19 cellular contexts compared by ENCODE assay signal in genomic region chr10:124194199-124194824, GRCh38.
"Had no signal": no experiment of that assay in that cellular context is flagged by ENCODE, and none has a peak within 500 bp of the region (broad histone marks: within the 10 kb centered on the region; RNA-seq: fewer than 3 reads in every experiment).

No MANE protein-coding gene starts in this region.

- H3K27me3 ChIP-seq: adrenal gland, dorsolateral prefrontal cortex, foreskin keratinocyte, neural progenitor cell, right atrium auricular region had no signal

- H3K4me3 ChIP-seq: adrenal gland, dorsolateral prefrontal cortex, neural progenitor cell, prostate gland, right atrium auricular region had no signal

- H3K36me3 Mint-ChIP-seq: activated naive CD4-positive, alpha-beta T cell treated with anti-CD3 and anti-CD28 coated beads, Interleukin-2, amount 50 U/mL, for 72 hours; neural progenitor cell had no signal

- H3K36me3 ChIP-seq: adrenal gland, neural progenitor cell, prostate gland, right atrium auricular region had no signal

- H3K4me3 Mint-ChIP-seq: activated T-cell treated with anti-CD3 and anti-CD28 coated beads, Interleukin-2, amount 50 U/mL, for 72 hours; naive thymus-derived CD4-positive, alpha-beta T cell; neural progenitor cell; T-helper 17 cell had no signal

- H3K27ac ChIP-seq: adrenal gland, dorsolateral prefrontal cortex, foreskin keratinocyte, neural progenitor cell, prostate gland, right atrium auricular region, VCaP had no signal

- H3K4me1 ChIP-seq: adrenal gland, foreskin keratinocyte, prostate gland, right atrium auricular region had no signal

- H3K27ac Mint-ChIP-seq: activated naive CD4-positive, alpha-beta T cell treated with anti-CD3 and anti-CD28 coated beads, Interleukin-2, amount 50 U/mL, for 72 hours; activated T-cell treated with anti-CD3 and anti-CD28 coated beads, Interleukin-2, amount 50 U/mL, for 72 hours; naive thymus-derived CD4-positive, alpha-beta T cell; neural progenitor cell; T-helper 17 cell had no signal

- H3K9me3 ChIP-seq: adrenal gland, prostate gland, right atrium auricular region had no signal

- H3K9me3 Mint-ChIP-seq: activated T-cell treated with anti-CD3 and anti-CD28 coated beads, Interleukin-2, amount 50 U/mL, for 72 hours had no signal

- ATAC-seq: activated naive CD4-positive, alpha-beta T cell treated with anti-CD3 and anti-CD28 coated beads, Interleukin-2, amount 50 U/mL, for 72 hours; activated T-cell treated with anti-CD3 and anti-CD28 coated beads, Interleukin-2, amount 50 U/mL, for 72 hours; foreskin keratinocyte; naive thymus-derived CD4-positive, alpha-beta T cell; T-helper 17 cell had no signal

- DNase-seq: activated CD4-positive, alpha-beta T cell treated with anti-CD3 and anti-CD28 coated beads, Interleukin-2, amount 50 U/mL, for 4 hours; activated gamma-delta T cell treated with Interleukin-2 at 50 U/mL for 16 hours; activated T-cell treated with anti-CD3 and anti-CD28 coated beads, Interleukin-2, amount 50 U/mL, for 72 hours; adrenal gland; dorsolateral prefrontal cortex; foreskin keratinocyte; glutamatergic neuron; hypothalamus; naive thymus-derived CD4-positive, alpha-beta T cell; stimulated activated CD4-positive, alpha-beta T cell treated with anti-CD3 and anti-CD28 coated beads, Interleukin-12 subunit alpha, Interleukin-12 subunit beta, amount 100 ng/mL, for 4 hours; stimulated activated CD4-positive, alpha-beta T cell treated with anti-CD3 and anti-CD28 coated beads, Interleukin-1b, Interleukin-23, amount 100 ng/mL, for 48 hours; stimulated activated CD8-positive, alpha-beta memory T cell treated with anti-CD3 and anti-CD28 coated beads, Interleukin-4, amount 100 ng/mL, for 48 hours; stimulated activated naive CD4-positive, alpha-beta T cell; T-helper 17 cell had no signal
